Comparison of ENCODE assay signal across 9 cellular contexts in the genomic region with DNA sequence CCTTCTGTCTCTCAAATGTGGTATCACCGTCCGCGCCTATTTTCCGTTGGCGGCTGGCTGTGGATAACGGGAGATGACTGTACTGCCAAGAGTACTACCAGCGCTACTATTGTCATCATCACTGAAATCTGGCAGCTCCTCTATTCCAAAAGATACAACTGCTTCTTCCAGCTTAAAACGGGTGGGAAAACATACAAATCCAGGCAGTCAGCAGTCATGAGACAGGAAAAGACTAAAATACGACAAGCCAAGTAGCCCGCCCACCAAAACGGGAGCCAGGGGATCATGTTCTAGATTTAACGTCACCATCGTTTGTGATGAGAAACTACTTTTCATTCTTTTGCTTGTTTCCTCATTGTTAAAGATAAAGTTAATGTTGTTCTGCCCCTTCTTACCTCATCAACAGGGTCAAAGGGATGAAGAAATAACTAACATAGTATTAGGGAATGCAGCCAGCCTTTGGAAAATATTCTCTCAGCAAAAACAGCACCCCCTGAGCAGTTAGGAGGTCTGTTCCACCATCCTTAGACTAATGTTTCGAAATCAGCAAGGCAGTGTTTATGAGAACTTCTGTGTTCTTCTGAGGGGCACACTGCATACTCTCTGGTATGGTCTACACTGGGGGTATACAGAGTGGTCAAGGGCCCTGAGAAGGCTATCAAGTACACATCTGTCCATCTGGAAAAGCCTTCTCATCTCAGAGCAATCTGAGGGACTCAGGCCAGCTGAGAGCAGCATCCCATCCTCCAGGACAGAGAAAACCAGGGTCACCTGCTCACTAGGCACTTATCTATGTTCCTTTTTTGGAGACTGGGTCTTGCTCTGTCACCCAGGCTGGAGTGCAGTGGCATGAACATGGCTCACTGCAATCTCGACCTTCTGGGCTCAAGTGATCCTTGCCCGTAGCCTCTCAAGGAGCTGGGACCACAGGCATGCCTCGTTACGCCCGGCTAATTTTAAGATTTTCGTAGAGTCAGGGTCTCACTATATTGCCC. TPM values are rescaled to one million over a fixed set of nuclear protein-coding genes. Genes with fewer than 3 reads are reported as not detected.
DNase-seq lines count a peak whose midpoint lies in the region; TF ChIP-seq lines count a peak whose summit lies in the region.
"Had no signal": no experiment of that assay in that cellular context is flagged by ENCODE, and none has a peak within 500 bp of the region (broad histone marks: within the 10 kb centered on the region; RNA-seq: fewer than 3 reads in every experiment).

No MANE protein-coding gene starts in this region.

- H3K9me3 ChIP-seq in esophagus squamous epithelium = no peaks in the 10 kb centered on the region
- no peaks in the 10 kb centered on the region for H3K9me3 ChIP-seq in mesenchymal stem cell (ENCODE audit: control insufficient read depth, low read length)

- TF ChIP-seq POLR2A in NB4 (IDR thresholded peaks at IDR 0.05; ENCODE audit: extremely low read depth, insufficient read length) = no peak
- no peak for TF ChIP-seq POLR2A in esophagus squamous epithelium (IDR thresholded peaks at IDR 0.05)

- no peak overlapping the region for H2AFZ ChIP-seq in mesenchymal stem cell (ENCODE audit: low read depth, low read length)

- H3K36me3 ChIP-seq in esophagus squamous epithelium (peaks cover 0 to 32% (median 7%) of the 10 kb centered on the region in 3 donors), mesenchymal stem cell (ENCODE audit: control insufficient read depth in 1 of 2, insufficient read depth in 2 of 2, low read depth in 1 of 2, low read length in 2 of 2) (peaks cover 18 to 34% of the 10 kb centered on the region in 2 experiments)

- no peak overlapping the region for H2BK120ac ChIP-seq in mesenchymal stem cell (ENCODE audit: low read depth, low read length)

- H3K4me2 ChIP-seq in mesenchymal stem cell (ENCODE audit: low read length, poor library complexity, severe bottlenecking) = no peak overlapping the region

- no peak overlapping the region for H2BK5ac ChIP-seq in mesenchymal stem cell (ENCODE audit: low read depth, low read length, poor library complexity, severe bottlenecking)

- WGBS in esophagus squamous epithelium, 2 donors = 67 to 76% methylated on average over 20 of the region's 20 CpGs
- WGBS in mesenchymal stem cell = 91% methylated on average over 19 of the region's 20 CpGs

- H3K79me1 ChIP-seq in mesenchymal stem cell (replicated peaks; ENCODE audit: low read length, poor library complexity, severe bottlenecking) = peaks cover 14% of the 10 kb centered on the region

- H3K23ac ChIP-seq in mesenchymal stem cell (ENCODE audit: low read length in 2 of 2) = no peak overlapping the region

- H2AK5ac ChIP-seq in mesenchymal stem cell (ENCODE audit: low read length, severe bottlenecking) = no peak overlapping the region

- no peaks in the 10 kb centered on the region for H3K27me3 ChIP-seq in esophagus squamous epithelium
- no peaks in the 10 kb centered on the region for H3K27me3 ChIP-seq in mesenchymal stem cell (ENCODE audit: control insufficient read depth in 1 of 2, insufficient read depth in 1 of 2, low read length in 2 of 2)

- H3K27ac ChIP-seq in esophagus squamous epithelium (peak overlapping the region in 3 of 4 donors; percentile 64 to 76 (median 72)), mesenchymal stem cell (ENCODE audit: low read length, poor library complexity, severe bottlenecking) (no peak overlapping the region)

- DNase-seq in NB4 (ENCODE audit: low read depth) (peak; percentile 38), esophagus squamous epithelium (lab: John Stamatoyannopoulos, UW) (no peak), mesenchymal stem cell (peak; percentile 65), superior temporal gyrus (ENCODE audit: extremely low spot score) (peak; percentile 66), SK-N-DZ (ENCODE audit: low spot score) (no peak), NCI-H2227 (lab: John Stamatoyannopoulos, UW; ENCODE audit: unreplicated experiment) (no peak), iPS-NIHi7 (ENCODE audit: extremely low spot score) (no peak), NCI-H1417 treated with DMSO at 0.1 percent for 48 hours (lab: John Stamatoyannopoulos, UW) (no peak)
- DNase-seq: NCI-H69 had no signal

- peak overlapping the region; percentile 6 for H2BK15ac ChIP-seq in mesenchymal stem cell (ENCODE audit: low read depth, poor library complexity, severe bottlenecking)

- H3K9ac ChIP-seq in mesenchymal stem cell (ENCODE audit: low read length) = peak overlapping the region; percentile 90

- H2BK12ac ChIP-seq in mesenchymal stem cell (ENCODE audit: low read length in 2 of 2) = no peak overlapping the region

- H4K91ac ChIP-seq in mesenchymal stem cell (ENCODE audit: low read length) = no peak overlapping the region

- intact Hi-C loops in esophagus squamous epithelium (cut with DNase I) = no loop called here

- no peak overlapping the region for H3K4ac ChIP-seq in mesenchymal stem cell (ENCODE audit: low read depth in 1 of 2, low read length in 2 of 2)

- TF ChIP-seq CTCF in NB4 (IDR thresholded peaks at IDR 0.05; ENCODE audit: low read depth, low read length) (no peak), esophagus squamous epithelium (IDR thresholded peaks at IDR 0.05) (no peak)

- no peak overlapping the region for H3K14ac ChIP-seq in mesenchymal stem cell (ENCODE audit: low read length in 2 of 2)

- H4K8ac ChIP-seq in mesenchymal stem cell (ENCODE audit: low read length) = no peak overlapping the region

- H3K18ac ChIP-seq in mesenchymal stem cell (ENCODE audit: low read depth in 1 of 2, low read length in 2 of 2) = peak overlapping the region; percentile 14 to 64

- H3K4me1 ChIP-seq in esophagus squamous epithelium (peaks cover 0 to 24% (median 0%) of the 10 kb centered on the region in 3 donors), mesenchymal stem cell (ENCODE audit: control insufficient read depth, insufficient read depth, low read depth, low read length) (peaks cover 19% of the 10 kb centered on the region)

- no peak overlapping the region for H3K4me3 ChIP-seq in NB4 (ENCODE audit: low read depth, low read length)
- no peak overlapping the region for H3K4me3 ChIP-seq in esophagus squamous epithelium
- H3K4me3 ChIP-seq in mesenchymal stem cell (ENCODE audit: insufficient read depth in 1 of 2, low read depth in 1 of 2, low read length in 2 of 2) = peak overlapping the region in 1 of 2 experiments; percentile 32

RNA-seq across cellular contexts. Expression of gene GNA12, which starts 47.5 kb away (rescaled TPM):
- 10 to 100 TPM in 1 of 4 donors, 1 to 10 TPM in 3; 6.6 to 11.6 (median 7.6) TPM for total RNA-seq in esophagus squamous epithelium
- 78.8 TPM for polyA plus RNA-seq in mesenchymal stem cell (2013, experiment 1 of 2)
- polyA plus RNA-seq in mesenchymal stem cell (2013, experiment 2 of 2) = 79.8 TPM
- polyA plus RNA-seq in SK-N-DZ (2014; cell fraction: cytosol; rRNA removed) = 11.6 and 14.4 TPM in 2 replicates
- polyA plus RNA-seq in SK-N-DZ (2014; cell fraction: nucleus; rRNA removed) = 5.5 and 9.0 TPM in 2 replicates

Comparison
In these comparisons a context has a peak if more than half of its experiments do, and no peak if none do; other contexts are left out.
1. DNase-seq: peak in NB4 (single experiment), mesenchymal stem cell (single experiment) and superior temporal gyrus (single experiment); none in esophagus squamous epithelium (single experiment), SK-N-DZ (single experiment), NCI-H2227 (single experiment), iPS-NIHi7 (single experiment) and NCI-H1417 treated with DMSO at 0.1 percent for 48 hours (single experiment).